7 cellular contexts compared by ENCODE assay signal in genomic region chr2:39320162-39320561, GRCh38.
"Had no signal": no experiment of that assay in that cellular context is flagged by ENCODE, and none has a peak within 500 bp of the region (broad histone marks: within the 10 kb centered on the region; RNA-seq: fewer than 3 reads in every experiment).

No MANE protein-coding gene starts in this region.

- DNase-seq: GM23248, GOT3, H7, HCEC 1CT, KBM-7 had no signal

- H3K4me2 ChIP-seq: KMS-11 had no signal

- H2AFZ ChIP-seq: GM23248 had no signal

- FAIRE-seq: HTR-8/SVneo had no signal

- H3K4me3 ChIP-seq: GM23248 had no signal

- H3K9ac ChIP-seq: GM23248, KMS-11 had no signal

- H3K27ac ChIP-seq: GM23248, KMS-11 had no signal
